In genomic region chr10:101266396-101267298, GRCh38 we compare ENCODE assay signal across 26 cellular contexts. TPM values are rescaled to one million over a fixed set of nuclear protein-coding genes. Genes with fewer than 3 reads are reported as not detected.
DNase-seq lines count a peak whose midpoint lies in the region; ATAC-seq and TF ChIP-seq lines count a peak whose summit lies in the region.
"Had no signal": no experiment of that assay in that cellular context is flagged by ENCODE, and none has a peak within 500 bp of the region (broad histone marks: within the 10 kb centered on the region; RNA-seq: fewer than 3 reads in every experiment).

No MANE protein-coding gene starts in this region.

- intact Hi-C loops in A673 (cut with micrococcal nuclease; ENCODE audit: unreplicated experiment): loop anchor here (5.0 kb wide), 1 partner anchor 49 kb away; no protein-coding TSS in a partner anchor

- CTCF ChIA-PET in A673 (lab: Charles Lee): interaction anchor here (0.5 to 0.7 kb wide), 2 partner anchors 32 to 323 kb away, joined by 3 to 5 read pairs; no protein-coding TSS in a partner anchor

- peaks cover 3% of the 10 kb centered on the region for H3K27me3 ChIP-seq in A673 (replicated peaks; ENCODE audit: insufficient read depth, low read depth, low read length, poor library complexity)
- H3K27me3 ChIP-seq in NT2/D1 (ENCODE audit: insufficient read depth, insufficient read length): no peaks in the 10 kb centered on the region
- peaks cover 81% of the 10 kb centered on the region for H3K27me3 ChIP-seq in neural progenitor cell
- H3K27me3 ChIP-seq: BE2C had no signal

- H3K4me1 Mint-ChIP-seq in neural progenitor cell: peaks cover 38% of the 10 kb centered on the region
- H3K4me1 Mint-ChIP-seq: CD14-positive monocyte; CD8-positive, alpha-beta memory T cell had no signal

- H4K20me1 ChIP-seq in neural progenitor cell (ENCODE audit: low read depth): peaks cover 18% of the 10 kb centered on the region

- H3K4me2 ChIP-seq in neural progenitor cell: no peak overlapping the region

- H3K27me3 Mint-ChIP-seq in neural progenitor cell (ENCODE audit: insufficient read depth, low read depth): peaks cover 14% of the 10 kb centered on the region

- H2AFZ ChIP-seq in neural progenitor cell (replicated peaks): no peak overlapping the region

- H3K9ac ChIP-seq in NT2/D1 (ENCODE audit: insufficient read length, low read depth) (peak overlapping the region; percentile 70), neural progenitor cell (no peak overlapping the region)

- no peaks in the 10 kb centered on the region for H3K9me3 Mint-ChIP-seq in neural progenitor cell
- H3K9me3 Mint-ChIP-seq: CD14-positive monocyte; CD8-positive, alpha-beta memory T cell had no signal

- no peak for TF ChIP-seq CTCF in A673 (conservative IDR thresholded peaks at IDR 0.05; ENCODE audit: low read depth, low read length)
- TF ChIP-seq CTCF in neural progenitor cell (IDR thresholded peaks at IDR 0.05): no peak

- peak; percentile 20 for DNase-seq in A673 (ENCODE audit: low spot score)
- DNase-seq in NT2/D1 (ENCODE audit: low read depth, low spot score): no peak
- DNase-seq in iPS-NIHi7 (ENCODE audit: extremely low spot score): peak; percentile 39
- no peak for DNase-seq in neural progenitor cell (ENCODE audit: low spot score)
- no peak for DNase-seq in DMS53 treated with DMSO at 0.1 percent for 48 hours (lab: John Stamatoyannopoulos, UW; ENCODE audit: unreplicated experiment)
- no peak for DNase-seq in cortex of kidney (lab: John Stamatoyannopoulos, UW)
- DNase-seq: ACHN; BE2C; CD8-positive, alpha-beta memory T cell; DMS 273 treated with DMSO at 0.1 percent for 48 hours; DMS79 treated with DMSO at 0.1 percent for 48 hours; HCEC 1CT; Karpas-422; NCI-H1092; NCI-H1417 treated with DMSO at 0.1 percent for 48 hours; NCI-H1694 treated with DMSO at 0.1 percent for 48 hours; NCI-H2081; NCI-H2227 treated with DMSO at 0.1 percent for 48 hours; NCI-H510A; NCI-H69 had no signal

- BruUV-seq in A673 (replicated peaks; lab: Mats Ljungman, UMichigan): no TSS peak

- H3K9me3 ChIP-seq in A673 (ENCODE audit: low read depth, low read length, poor library complexity, severe bottlenecking) (no peaks in the 10 kb centered on the region), NT2/D1 (ENCODE audit: insufficient read depth, low read length) (no peaks in the 10 kb centered on the region), neural progenitor cell (ENCODE audit: low read depth) (no peaks in the 10 kb centered on the region)
- H3K9me3 ChIP-seq: BE2C had no signal

- no peak overlapping the region for H3K4me3 ChIP-seq in A673 (ENCODE audit: low read depth, low read length, poor library complexity, severe bottlenecking)
- no peak overlapping the region for H3K4me3 ChIP-seq in NT2/D1 (ENCODE audit: insufficient read length, low read depth)
- no peak overlapping the region for H3K4me3 ChIP-seq in neural progenitor cell

- H3K4me1 ChIP-seq in A673 (ENCODE audit: insufficient read depth, low read length, poor library complexity, severe bottlenecking) (peaks cover 17% of the 10 kb centered on the region), NT2/D1 (ENCODE audit: insufficient read depth, insufficient read length) (peaks cover 8% of the 10 kb centered on the region), neural progenitor cell (peaks cover 34% of the 10 kb centered on the region)
- H3K4me1 ChIP-seq: BE2C had no signal

- peak overlapping the region; percentile 66 for H3K27ac Mint-ChIP-seq in neural progenitor cell
- H3K27ac Mint-ChIP-seq: CD8-positive, alpha-beta memory T cell had no signal

- H3F3A ChIP-seq in neural progenitor cell (ENCODE audit: low read depth): peaks cover 13% of the 10 kb centered on the region

- no peaks in the 10 kb centered on the region for H3K79me2 ChIP-seq in neural progenitor cell (ENCODE audit: low read depth)

- no peak overlapping the region for H3K27ac ChIP-seq in A673 (ENCODE audit: low read depth, low read length, poor library complexity, severe bottlenecking)
- no peak overlapping the region for H3K27ac ChIP-seq in neural progenitor cell
- H3K27ac ChIP-seq: 22Rv1 had no signal

- no peaks in the 10 kb centered on the region for H3K36me3 ChIP-seq in A673 (ENCODE audit: insufficient read depth, low read length, poor library complexity, severe bottlenecking)
- H3K36me3 ChIP-seq in NT2/D1 (ENCODE audit: insufficient read depth, insufficient read length, low read length): no peaks in the 10 kb centered on the region
- H3K36me3 ChIP-seq in neural progenitor cell: no peaks in the 10 kb centered on the region
- H3K36me3 ChIP-seq: BE2C had no signal

- no peaks in the 10 kb centered on the region for H3K36me3 Mint-ChIP-seq in neural progenitor cell
- H3K36me3 Mint-ChIP-seq: CD14-positive monocyte; CD8-positive, alpha-beta memory T cell had no signal

- ATAC-seq in HG03135 (IDR thresholded peaks at IDR 0.05; ENCODE audit: unreplicated experiment): no peak
- ATAC-seq: HepG2 had no signal

- POLR2A ChIA-PET in A673 (lab: Charles Lee; ENCODE audit: low non-redundant PET): interaction anchor here (0.6 kb wide), 1 partner anchor 43 kb away, joined by 3 read pairs; no protein-coding TSS in a partner anchor

- no peak overlapping the region for H3K4me3 Mint-ChIP-seq in neural progenitor cell
- H3K4me3 Mint-ChIP-seq: CD14-positive monocyte; CD8-positive, alpha-beta memory T cell had no signal

RNA-seq across cellular contexts. Expression of gene LBX1, which starts 37.4 kb away (rescaled TPM):
- total RNA-seq in A673 (2021) (not detected in 2 replicates), neural progenitor cell (ENCODE audit: low replicate concordance) (not detected in 2 replicates)
- total RNA-seq: CD8-positive, alpha-beta memory T cell; HepG2; HT-29; OCI-LY7 had no signal

Comparison
In these comparisons a context has a peak if more than half of its experiments do, and no peak if none do; other contexts are left out.
1. DNase-seq: peak in A673 (single experiment) and iPS-NIHi7 (single experiment); none in NT2/D1 (single experiment), neural progenitor cell (single experiment), DMS53 treated with DMSO at 0.1 percent for 48 hours (single experiment) and cortex of kidney (single experiment).